24 cellular contexts compared by ENCODE assay signal in genomic region chr9:116467740-116468351, GRCh38.
"Had no signal": no experiment of that assay in that cellular context is flagged by ENCODE, and none has a peak within 500 bp of the region (broad histone marks: within the 10 kb centered on the region; RNA-seq: fewer than 3 reads in every experiment).

No MANE protein-coding gene starts in this region.

- H3K4me3 ChIP-seq: ascending aorta, Peyer's patch, SJSA1 had no signal

- DNase-seq: activated CD4-positive, alpha-beta T cell treated with anti-CD3 and anti-CD28 coated beads for 48 hours; activated CD4-positive, alpha-beta T cell treated with anti-CD3 and anti-CD28 coated beads, Interleukin-2, amount 50 U/mL, for 4 hours; activated CD4-positive, CD25-positive, alpha-beta regulatory T cell treated with anti-CD3 and anti-CD28 coated beads, Interleukin-2, amount 50 U/mL, for 72 hours; activated CD8-positive, alpha-beta memory T cell treated with anti-CD3 and anti-CD28 coated beads, Interleukin-2, amount 10 ng/mL, durations not matched to agents 7 days and 5 days; activated effector memory CD4-positive, alpha-beta T cell treated with Interleukin-2 at 50 U/mL for 16 hours; activated naive CD4-positive, alpha-beta T cell; activated T-cell treated with anti-CD3 and anti-CD28 coated beads, Interleukin-2, amount 50 U/mL, for 24 hours; amniotic stem cell; MM.1S; NCI-H1105 treated with DMSO at 0.1 percent for 48 hours; NCI-H1436 treated with DMSO at 0.1 percent for 48 hours; NCI-H187 treated with DMSO at 0.1 percent for 48 hours; NCI-H2081 treated with DMSO at 0.1 percent for 48 hours; NCI-H446; NCI-H524; Peyer's patch; Right ventricle myocardium superior; SW 1271 had no signal

- H3K36me3 Mint-ChIP-seq: activated CD8-positive, alpha-beta memory T cell treated with anti-CD3 and anti-CD28 coated beads, Interleukin-2, amount 10 ng/mL, durations not matched to agents 7 days and 5 days had no signal

- H3K9me3 ChIP-seq: ascending aorta, Peyer's patch, SJSA1 had no signal

- H3K9me3 Mint-ChIP-seq: activated naive CD4-positive, alpha-beta T cell treated with anti-CD3 and anti-CD28 coated beads, Interleukin-2, amount 50 U/mL, for 24 hours; activated T-cell treated with anti-CD3 and anti-CD28 coated beads, Interleukin-2, amount 50 U/mL, for 24 hours; activated T-helper 1 cell treated with anti-CD3 and anti-CD28 coated beads, Interleukin-12 subunit alpha, Interleukin-12 subunit beta, Interleukin-2, Interleukin-4 antibody, amounts not matched to agents 30 ng/mL and 10 ng/mL and 1 ng/mL, durations not matched to agents 14 hours and 24 hours and 36 hours had no signal

- H3K4me1 ChIP-seq: Peyer's patch had no signal

- H3K27me3 Mint-ChIP-seq: activated CD8-positive, alpha-beta memory T cell treated with anti-CD3 and anti-CD28 coated beads, Interleukin-2, amount 10 ng/mL, durations not matched to agents 7 days and 5 days; activated naive CD4-positive, alpha-beta T cell treated with anti-CD3 and anti-CD28 coated beads, Interleukin-2, amount 50 U/mL, for 24 hours; activated T-cell treated with anti-CD3 and anti-CD28 coated beads, Interleukin-2, amount 50 U/mL, for 24 hours had no signal

- H3K27ac ChIP-seq: ascending aorta, Peyer's patch, RWPE1, SJSA1 had no signal

- H3K36me3 ChIP-seq: ascending aorta, Peyer's patch, SJSA1 had no signal

- H3K4me1 Mint-ChIP-seq: activated naive CD4-positive, alpha-beta T cell treated with anti-CD3 and anti-CD28 coated beads, Interleukin-2, amount 50 U/mL, for 24 hours had no signal

- ATAC-seq: activated CD8-positive, alpha-beta memory T cell treated with anti-CD3 and anti-CD28 coated beads, Interleukin-2, amount 10 ng/mL, durations not matched to agents 7 days and 5 days; SK-N-SH treated with all-trans-retinoic acid at 6 μM for 48 hours had no signal

- H3K4me3 Mint-ChIP-seq: activated CD8-positive, alpha-beta memory T cell treated with anti-CD3 and anti-CD28 coated beads, Interleukin-2, amount 10 ng/mL, durations not matched to agents 7 days and 5 days; activated naive CD4-positive, alpha-beta T cell treated with anti-CD3 and anti-CD28 coated beads, Interleukin-2, amount 50 U/mL, for 24 hours; activated T-cell treated with anti-CD3 and anti-CD28 coated beads, Interleukin-2, amount 50 U/mL, for 24 hours; activated T-helper 1 cell treated with anti-CD3 and anti-CD28 coated beads, Interleukin-12 subunit alpha, Interleukin-12 subunit beta, Interleukin-2, Interleukin-4 antibody, amounts not matched to agents 30 ng/mL and 10 ng/mL and 1 ng/mL, durations not matched to agents 14 hours and 24 hours and 36 hours had no signal

- H3K27ac Mint-ChIP-seq: activated CD8-positive, alpha-beta memory T cell treated with anti-CD3 and anti-CD28 coated beads, Interleukin-2, amount 10 ng/mL, durations not matched to agents 7 days and 5 days; activated naive CD4-positive, alpha-beta T cell treated with anti-CD3 and anti-CD28 coated beads, Interleukin-2, amount 50 U/mL, for 24 hours; activated T-cell treated with anti-CD3 and anti-CD28 coated beads, Interleukin-2, amount 50 U/mL, for 24 hours; activated T-helper 1 cell treated with anti-CD3 and anti-CD28 coated beads, Interleukin-12 subunit alpha, Interleukin-12 subunit beta, Interleukin-2, Interleukin-4 antibody, amounts not matched to agents 30 ng/mL and 10 ng/mL and 1 ng/mL, durations not matched to agents 14 hours and 24 hours and 36 hours had no signal

- H3K27me3 ChIP-seq: ascending aorta, Peyer's patch, SJSA1 had no signal
